ENCODE assay signal across 1 cellular context in genomic region chr7:89335490-89335889, GRCh38.
TF ChIP-seq lines count a peak whose summit lies in the region.

No MANE protein-coding gene starts in this region.

TF ChIP-seq in GM23338, 12 proteins besides CTCF, POLR2A, EP300 and RAD21 (continued from another document):
- TF ChIP-seq REST (IDR thresholded peaks at IDR 0.05; ENCODE audit: unreplicated experiment) (no peak), EZH2phosphoT487 (IDR thresholded peaks at IDR 0.05; ENCODE audit: unreplicated experiment) (no peak), ETS1 (IDR thresholded peaks at IDR 0.05) (no peak), NANOG (IDR thresholded peaks at IDR 0.05; ENCODE audit: borderline replicate concordance) (no peak), ZNF462 (CRISPR knock-in tag; IDR thresholded peaks at IDR 0.05) (no peak), JUNB (IDR thresholded peaks at IDR 0.05; ENCODE audit: unreplicated experiment) (no peak)
